ENCODE assay signal across 13 cellular contexts in genomic region chr10:75397571-75397921, GRCh38. TPM values are rescaled to one million over a fixed set of nuclear protein-coding genes. Genes with fewer than 3 reads are reported as not detected.
DNase-seq lines count a peak whose midpoint lies in the region; ATAC-seq and TF ChIP-seq lines count a peak whose summit lies in the region.
"Had no signal": no experiment of that assay in that cellular context is flagged by ENCODE, and none has a peak within 500 bp of the region (broad histone marks: within the 10 kb centered on the region; RNA-seq: fewer than 3 reads in every experiment).

No MANE protein-coding gene starts in this region.

- intact Hi-C loops in Panc1 (cut with micrococcal nuclease; ENCODE audit: unreplicated experiment): no loop called here
- intact Hi-C loops in esophagus muscularis mucosa (cut with DNase I): loop anchor here (5.0 kb wide), 1 partner anchor 265 kb away; no protein-coding TSS in a partner anchor

- H3K4me1 ChIP-seq in Panc1 (ENCODE audit: control insufficient read depth, insufficient read depth, low read length) (peaks cover 10% of the 10 kb centered on the region), esophagus muscularis mucosa (peaks cover 13 to 41% (median 31%) of the 10 kb centered on the region in 4 donors), mucosa of rectum (ENCODE audit: control insufficient read depth in 2 of 2, insufficient read depth in 2 of 2, low read length in 2 of 2) (peaks cover 0 to 6% of the 10 kb centered on the region in 2 donors)

- CTCF ChIA-PET in Panc1 (lab: Charles Lee): no interaction called here

- peak overlapping the region in 1 of 2 donors; percentile 59 for H3K9ac ChIP-seq in mucosa of rectum (ENCODE audit: low read depth in 1 of 2, low read length in 2 of 2)

- H3K27me3 ChIP-seq in Panc1 (ENCODE audit: control insufficient read depth, insufficient read depth, low read length): peaks cover 22% of the 10 kb centered on the region
- no peaks in the 10 kb centered on the region for H3K27me3 ChIP-seq in esophagus muscularis mucosa
- peaks cover 0 to 5% of the 10 kb centered on the region in 2 donors for H3K27me3 ChIP-seq in mucosa of rectum (ENCODE audit: control insufficient read depth in 2 of 2, insufficient read depth in 2 of 2, low read length in 2 of 2)

- 34% methylated on average over 16 of the region's 16 CpGs for WGBS in esophagus muscularis mucosa

- TF ChIP-seq EP300 in esophagus muscularis mucosa (IDR thresholded peaks at IDR 0.05): no peak

- H3K4me3 ChIP-seq in Panc1 (ENCODE audit: low read depth in 2 of 2, low read length in 2 of 2) (peak overlapping the region; percentile 42 to 61), esophagus muscularis mucosa (peak overlapping the region; percentile 86 to 100 (median 96)), mucosa of rectum (ENCODE audit: low read length in 2 of 2) (peak overlapping the region; percentile 44 to 58)

- ATAC-seq in Panc1: no peak
- ATAC-seq: activated T-cell treated with anti-CD3 and anti-CD28 coated beads, Interleukin-2, amount 50 U/mL, for 4 hours; sciatic nerve; stimulated activated naive B cell treated with anti-CD40 and anti-IgM and Interleukin-4, amounts not matched to agents 10 μg/mL and 1 μg/mL and 100 μg/mL, for 72 hours; T-helper 17 cell had no signal

- in situ Hi-C loops in Panc1 (cut with HindIII; ENCODE audit: low pct_unique_long_range_greater_than_20kb, low sequenced_read_pairs): no loop called here
- in situ Hi-C loops in KBM-7 (cut with MboI; ENCODE audit: low pct_unique_long_range_greater_than_20kb, low sequenced_read_pairs): loop anchor here (25.0 kb wide), 1 partner anchor 640 kb away; no protein-coding TSS in a partner anchor

- peaks cover 32% of the 10 kb centered on the region for H3K27me3 Mint-ChIP-seq in type B pancreatic cell

- BruUV-seq in Panc1 (replicated peaks; lab: Mats Ljungman, UMichigan): no TSS peak

- H3K4me1 Mint-ChIP-seq in type B pancreatic cell (ENCODE audit: unreplicated experiment): peaks cover 12% of the 10 kb centered on the region

- H3K27ac ChIP-seq in Panc1 (ENCODE audit: low read length): peak overlapping the region; percentile 65
- peak overlapping the region; percentile 99 to 100 (median 100) for H3K27ac ChIP-seq in esophagus muscularis mucosa (replicated peaks in 1 of 4)
- H3K27ac ChIP-seq in mucosa of rectum (ENCODE audit: low read depth in 2 of 2, low read length in 2 of 2): peak overlapping the region in 1 of 2 donors; percentile 65

- H3K9me3 Mint-ChIP-seq in type B pancreatic cell: no peaks in the 10 kb centered on the region
- H3K9me3 Mint-ChIP-seq: activated T-cell treated with anti-CD3 and anti-CD28 coated beads, Interleukin-2, amount 50 U/mL, for 4 hours had no signal

- H3K9me3 ChIP-seq in Panc1 (ENCODE audit: control insufficient read depth, insufficient read depth, low read depth, low read length) (no peaks in the 10 kb centered on the region), esophagus muscularis mucosa (no peaks in the 10 kb centered on the region), mucosa of rectum (ENCODE audit: control insufficient read depth in 2 of 2, low read length in 2 of 2) (no peaks in the 10 kb centered on the region)

- DNase-seq in Panc1 (ENCODE audit: low read depth, low spot score): no peak
- no peak for DNase-seq in esophagus muscularis mucosa (ENCODE audit: extremely low spot score)
- no peak for DNase-seq in type B pancreatic cell (ENCODE audit: extremely low spot score, unreplicated experiment)
- DNase-seq in NCI-H2171 treated with DMSO at 0.1 percent for 48 hours (lab: John Stamatoyannopoulos, UW): no peak
- no peak for DNase-seq in hepatic stellate cell (ENCODE audit: low spot score)
- DNase-seq in KBM-7: no peak
- no peak for DNase-seq in activated gamma-delta T cell treated with Interleukin-2 at 50 U/mL for 16 hours
- DNase-seq: activated T-cell treated with anti-CD3 and anti-CD28 coated beads, Interleukin-2, amount 50 U/mL, for 4 hours; stimulated activated naive B cell treated with anti-CD40 and anti-IgM and Interleukin-4, amounts not matched to agents 10 μg/mL and 1 μg/mL and 100 μg/mL, for 72 hours; T-helper 17 cell had no signal

- no peak for TF ChIP-seq POLR2A in esophagus muscularis mucosa (IDR thresholded peaks at IDR 0.05; ENCODE audit: low read depth)

- peaks cover 6% of the 10 kb centered on the region for H3K36me3 ChIP-seq in Panc1 (ENCODE audit: control insufficient read depth, insufficient read depth, low read length)
- peaks cover 12 to 18% (median 15%) of the 10 kb centered on the region in 4 donors for H3K36me3 ChIP-seq in esophagus muscularis mucosa
- H3K36me3 ChIP-seq in mucosa of rectum (ENCODE audit: control insufficient read depth in 2 of 2, insufficient read depth in 2 of 2, low read length in 2 of 2): no peaks in the 10 kb centered on the region

- POLR2A ChIA-PET in Panc1 (lab: Charles Lee): no interaction called here

- H3K4me3 Mint-ChIP-seq in type B pancreatic cell: peak overlapping the region; percentile 98
- H3K4me3 Mint-ChIP-seq: activated T-cell treated with anti-CD3 and anti-CD28 coated beads, Interleukin-2, amount 50 U/mL, for 4 hours; stimulated activated naive B cell treated with anti-CD40 and anti-IgM and Interleukin-4, amounts not matched to agents 10 μg/mL and 1 μg/mL and 100 μg/mL, for 72 hours; T-helper 17 cell had no signal

- H3K36me3 Mint-ChIP-seq in type B pancreatic cell: peaks cover 19% of the 10 kb centered on the region

- no peak for TF ChIP-seq CTCF in Panc1 (IDR thresholded peaks at IDR 0.05)
- TF ChIP-seq CTCF in esophagus muscularis mucosa (IDR thresholded peaks at IDR 0.05): no peak
- TF ChIP-seq CTCF in type B pancreatic cell (conservative IDR thresholded peaks at IDR 0.05): no peak

- H3K27ac Mint-ChIP-seq in type B pancreatic cell: peak overlapping the region; percentile 94
- H3K27ac Mint-ChIP-seq: stimulated activated naive B cell treated with anti-CD40 and anti-IgM and Interleukin-4, amounts not matched to agents 10 μg/mL and 1 μg/mL and 100 μg/mL, for 72 hours; T-helper 17 cell had no signal

RNA-seq across cellular contexts. Expression of gene ZNF503, which starts 4.0 kb away (rescaled TPM):
- total RNA-seq in Panc1 (2021; ENCODE audit: unreplicated experiment) (10.4 TPM), esophagus muscularis mucosa (100 to 1,000 TPM in 1 of 4 donors, 10 to 100 TPM in 3; 21.2 to 101 (median 65.1) TPM), type B pancreatic cell (ENCODE audit: low replicate concordance) (86.7 and 88.4 TPM in 2 replicates)
- 9.0 TPM for polyA plus RNA-seq in Panc1 (2012; ENCODE audit: insufficient read length)

RNA-seq across cellular contexts. Expression of gene LRMDA, which starts 33.9 kb away (rescaled TPM):
- total RNA-seq in Panc1 (2021; ENCODE audit: unreplicated experiment) (1.2 TPM), esophagus muscularis mucosa (10 to 100 TPM; 14.3 to 34.9 (median 26.5) TPM), type B pancreatic cell (ENCODE audit: low replicate concordance) (0.62 and 2.0 TPM in 2 replicates)
- polyA plus RNA-seq in Panc1 (2012; ENCODE audit: insufficient read length): 1.4 TPM
- total RNA-seq: activated T-cell treated with anti-CD3 and anti-CD28 coated beads, Interleukin-2, amount 50 U/mL, for 4 hours; HT1080; T-helper 17 cell had no signal
